Comparison of ENCODE assay signal across 12 cellular contexts in the genomic region with DNA sequence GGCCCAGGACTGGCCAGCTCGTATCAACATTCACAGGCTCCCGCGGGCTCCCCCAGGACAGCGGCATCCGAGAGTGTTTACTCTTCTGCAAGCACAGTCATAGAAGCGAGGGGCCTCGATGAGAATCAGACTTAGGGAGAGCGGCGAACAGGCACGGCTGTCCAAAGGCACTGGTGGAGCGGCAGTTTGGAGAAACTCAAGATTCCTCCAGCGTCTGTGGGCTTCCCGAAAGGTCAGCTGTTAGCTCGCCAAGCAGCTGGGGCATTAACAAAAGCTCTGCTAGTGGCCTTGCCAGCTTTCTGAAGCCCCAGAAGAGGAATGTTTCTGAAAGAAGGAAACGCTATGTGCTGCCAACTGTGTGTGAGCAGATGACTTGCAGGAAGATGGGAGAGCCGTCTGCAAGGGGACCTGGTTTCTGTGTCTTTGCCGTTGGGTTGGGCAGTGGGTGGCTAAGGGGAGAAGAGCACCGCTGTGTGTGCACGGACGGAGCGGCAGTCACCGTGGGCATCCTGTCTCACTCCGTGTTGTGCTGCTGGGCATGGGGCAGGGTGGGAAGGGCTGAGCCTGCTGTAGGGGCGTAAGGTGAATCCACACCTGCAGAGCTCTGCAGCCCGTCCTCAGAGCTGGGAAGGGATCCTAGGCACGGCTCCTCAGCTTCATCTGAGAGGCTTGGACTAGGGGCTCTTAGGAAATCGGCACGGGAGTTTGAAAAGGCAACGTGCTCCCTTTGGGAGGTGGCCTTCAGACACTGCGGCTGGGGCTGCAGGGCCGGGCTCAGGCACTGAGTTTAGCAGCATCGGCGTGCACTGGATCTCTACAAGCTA. TPM values are rescaled to one million over a fixed set of nuclear protein-coding genes. Genes with fewer than 3 reads are reported as not detected.
DNase-seq lines count a peak whose midpoint lies in the region; ATAC-seq and TF ChIP-seq lines count a peak whose summit lies in the region.
"Had no signal": no experiment of that assay in that cellular context is flagged by ENCODE, and none has a peak within 500 bp of the region (broad histone marks: within the 10 kb centered on the region; RNA-seq: fewer than 3 reads in every experiment).

No MANE protein-coding gene starts in this region.

- no peaks in the 10 kb centered on the region for H3K9me3 Mint-ChIP-seq in activated naive CD4-positive, alpha-beta T cell treated with anti-CD3 and anti-CD28 coated beads, Interleukin-2, amount 50 U/mL, for 72 hours

- in situ Hi-C loops in astrocyte of the cerebellum (cut with HindIII; ENCODE audit: low sequenced_read_pairs): loop anchor here (5.0 kb wide), 1 partner anchor 77 kb away; no protein-coding TSS in a partner anchor

- peak overlapping the region in 1 of 2 donors; percentile 16 for H3K27ac Mint-ChIP-seq in activated naive CD4-positive, alpha-beta T cell treated with anti-CD3 and anti-CD28 coated beads, Interleukin-2, amount 50 U/mL, for 72 hours

- no peak overlapping the region for H3K4me3 ChIP-seq in astrocyte of the cerebellum (ENCODE audit: low read depth, low read length)
- H3K4me3 ChIP-seq in skeletal muscle cell (ENCODE audit: low read depth, low read length): no peak overlapping the region
- H3K4me3 ChIP-seq: K562 had no signal

- ATAC-seq in left lobe of liver (no peak), HG03159 (IDR thresholded peaks at IDR 0.05; ENCODE audit: unreplicated experiment) (no peak)
- no peak for ATAC-seq in activated naive CD4-positive, alpha-beta T cell treated with anti-CD3 and anti-CD28 coated beads, Interleukin-2, amount 50 U/mL, for 72 hours
- ATAC-seq: K562 had no signal

- DNase-seq in C1 segment of cervical spinal cord (lab: John Stamatoyannopoulos, UW) (peak in 11 of 14 donors; percentile 6 to 86 (median 59)), astrocyte of the cerebellum (ENCODE audit: low read depth) (peak; percentile 19), left lobe of liver (ENCODE audit: low spot score) (peak; percentile 30), skeletal muscle cell (ENCODE audit: low read depth) (peak; percentile 36)
- no peak for DNase-seq in activated naive CD4-positive, alpha-beta T cell treated with anti-CD3 and anti-CD28 coated beads, Interleukin-2, amount 50 U/mL, for 72 hours (ENCODE audit: low spot score in 2 of 2)
- DNase-seq in activated naive CD4-positive, alpha-beta T cell treated with anti-CD3 and anti-CD28 coated beads, Interleukin-2, amount 50 U/mL, for 16 hours: no peak
- no peak for DNase-seq in stimulated activated naive CD4-positive, alpha-beta T cell (lab: John Stamatoyannopoulos, UW)
- DNase-seq: activated T-cell treated with anti-CD3 and anti-CD28 coated beads, Interleukin-2, amount 50 U/mL, for 1 hour; NCI-H524; retina had no signal

- TF ChIP-seq CTCF in astrocyte of the cerebellum (IDR thresholded peaks at IDR 0.05; ENCODE audit: low read depth, low read length, missing control alignments): no peak

- peaks cover 10 to 23% of the 10 kb centered on the region in 2 donors for H3K36me3 Mint-ChIP-seq in activated naive CD4-positive, alpha-beta T cell treated with anti-CD3 and anti-CD28 coated beads, Interleukin-2, amount 50 U/mL, for 72 hours

RNA-seq across cellular contexts. Expression of a gene that starts 42.1 kb away (rescaled TPM):
- total RNA-seq in left lobe of liver: 0.83 TPM
- under 1 TPM; 0.06 to 0.14 TPM for total RNA-seq in activated naive CD4-positive, alpha-beta T cell treated with anti-CD3 and anti-CD28 coated beads, Interleukin-2, amount 50 U/mL, for 72 hours
- total RNA-seq: K562 had no signal

Comparison
In these comparisons a context has a peak if more than half of its experiments do, and no peak if none do; other contexts are left out.
1. DNase-seq: peak in C1 segment of cervical spinal cord (11 of 14), astrocyte of the cerebellum (single experiment), left lobe of liver (single experiment) and skeletal muscle cell (single experiment); none in activated naive CD4-positive, alpha-beta T cell treated with anti-CD3 and anti-CD28 coated beads, Interleukin-2, amount 50 U/mL, for 72 hours (0 of 2), activated naive CD4-positive, alpha-beta T cell treated with anti-CD3 and anti-CD28 coated beads, Interleukin-2, amount 50 U/mL, for 16 hours (single experiment) and stimulated activated naive CD4-positive, alpha-beta T cell (0 of 6).